1 cellular context compared by ENCODE assay signal in genomic region chr1:231493421-231494185, GRCh38.
A peak's percentile ranks its signal among the peaks of the same experiment; 100 is the strongest.
TF ChIP-seq lines count a peak whose summit lies in the region.

No MANE protein-coding gene starts in this region.

TF ChIP-seq in K562, 482 proteins besides CTCF, POLR2A, EP300 and RAD21 (continues in another document):
- TF ChIP-seq ZNF589 (CRISPR knock-in tag; IDR thresholded peaks at IDR 0.05; ENCODE audit: low read depth) (peak; percentile 52; the same call in 1 of the 2 replicates), NR2C2 (CRISPR knock-in tag; IDR thresholded peaks at IDR 0.05) (no peak), NR2C2 (tag; IDR thresholded peaks at IDR 0.05) (0 out of 2 replicates have a peak, but pooled peaks have one; percentile 26), CBX2 (IDR thresholded peaks at IDR 0.05; ENCODE audit: insufficient read depth, low read length, poor library complexity, severe bottlenecking) (no peak), ZNF740 (CRISPR knock-in tag; IDR thresholded peaks at IDR 0.05) (no peak), ZNF740 (tag; IDR thresholded peaks at IDR 0.05) (no peak), ETS1 (conservative IDR thresholded peaks at IDR 0.05; ENCODE audit: control insufficient read depth, low read depth, low read length) (no peak), STAG1 (CRISPR knock-in tag; IDR thresholded peaks at IDR 0.05; ENCODE audit: borderline replicate concordance) (no peak), DPF2 (IDR thresholded peaks at IDR 0.05) (0 out of 2 replicates have a peak, but pooled peaks have one; percentile 9), RBM22 (IDR thresholded peaks at IDR 0.05; ENCODE audit: low read depth, low read length, poor library complexity, severe bottlenecking) (no peak), CCNT2 (IDR thresholded peaks at IDR 0.05; ENCODE audit: borderline replicate concordance, extremely low read depth, insufficient read length, low read depth, low read length) (no peak), ETV1 (tag; conservative IDR thresholded peaks at IDR 0.05; ENCODE audit: low read depth) (peak; percentile 30; the same call in 1 of the 2 replicates), EWSR1 (IDR thresholded peaks at IDR 0.05; ENCODE audit: borderline replicate concordance, low read depth, partially characterized antibody) (no peak), JUND (IDR thresholded peaks at IDR 0.05; ENCODE audit: borderline replicate concordance, low read depth, low read length) (no peak), JUND (tag; IDR thresholded peaks at IDR 0.05; ENCODE audit: borderline replicate concordance, low read depth, low read length) (peak; percentile 50; the same call in 1 of the 3 replicates), IFI16 (CRISPR knock-in tag; IDR thresholded peaks at IDR 0.05) (no peak), DEAF1 (CRISPR knock-in tag; IDR thresholded peaks at IDR 0.05) (peak; percentile 5; the same call in 1 of the 2 replicates), WHSC1 (IDR thresholded peaks at IDR 0.05; ENCODE audit: low read length) (no peak), ZNF311 (CRISPR knock-in tag; IDR thresholded peaks at IDR 0.05) (no peak), ZNF431 (CRISPR knock-in tag; IDR thresholded peaks at IDR 0.05) (no peak), SNAPC5 (CRISPR knock-in tag; IDR thresholded peaks at IDR 0.05) (no peak), SMARCB1 (IDR thresholded peaks at IDR 0.05; ENCODE audit: insufficient read length, low read depth) (no peak), KDM2B (CRISPR knock-in tag; IDR thresholded peaks at IDR 0.05) (no peak), ZNF77 (CRISPR knock-in tag; IDR thresholded peaks at IDR 0.05) (no peak), EGR1 (conservative IDR thresholded peaks at IDR 0.05) (no peak), HDAC8 (tag; IDR thresholded peaks at IDR 0.05) (no peak), RFX7 (CRISPR knock-in tag; IDR thresholded peaks at IDR 0.05) (no peak), U2AF1 (optimal IDR thresholded peaks at IDR 0.05; ENCODE audit: low read depth, low read length) (no peak), TEAD2 (tag; IDR thresholded peaks at IDR 0.05) (no peak), CREB3L1 (IDR thresholded peaks at IDR 0.05; ENCODE audit: borderline replicate concordance, low read depth) (no peak), ZNF274 (IDR thresholded peaks at IDR 0.05; ENCODE audit: borderline replicate concordance, low read depth, low read length) (no peak), CEBPG (CRISPR knock-in tag; IDR thresholded peaks at IDR 0.05) (no peak), CEBPG (tag; conservative IDR thresholded peaks at IDR 0.05 in 1 of 2, IDR thresholded peaks at IDR 0.05 in 1 of 2) (peak in 1 of 2 experiments; percentile 35; a peak in 1 of 4 replicates), RBM25 (IDR thresholded peaks at IDR 0.05; ENCODE audit: low read depth, low read length, severe bottlenecking) (no peak), GATA2 (CRISPR knock-in tag; IDR thresholded peaks at IDR 0.05) (no peak)
- TF ChIP-seq, protein P1, sequence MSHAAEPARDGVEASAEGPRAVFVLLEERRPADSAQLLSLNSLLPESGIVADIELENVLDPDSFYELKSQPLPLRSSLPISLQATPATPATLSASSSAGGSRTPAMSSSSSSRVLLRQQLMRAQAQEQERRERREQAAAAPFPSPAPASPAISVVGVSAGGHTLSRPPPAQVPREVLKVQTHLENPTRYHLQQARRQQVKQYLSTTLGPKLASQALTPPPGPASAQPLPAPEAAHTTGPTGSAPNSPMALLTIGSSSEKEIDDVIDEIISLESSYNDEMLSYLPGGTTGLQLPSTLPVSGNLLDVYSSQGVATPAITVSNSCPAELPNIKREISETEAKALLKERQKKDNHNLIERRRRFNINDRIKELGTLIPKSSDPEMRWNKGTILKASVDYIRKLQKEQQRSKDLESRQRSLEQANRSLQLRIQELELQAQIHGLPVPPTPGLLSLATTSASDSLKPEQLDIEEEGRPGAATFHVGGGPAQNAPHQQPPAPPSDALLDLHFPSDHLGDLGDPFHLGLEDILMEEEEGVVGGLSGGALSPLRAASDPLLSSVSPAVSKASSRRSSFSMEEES (CRISPR knock-in tag; IDR thresholded peaks at IDR 0.05): no peak
- TF ChIP-seq, protein P2, sequence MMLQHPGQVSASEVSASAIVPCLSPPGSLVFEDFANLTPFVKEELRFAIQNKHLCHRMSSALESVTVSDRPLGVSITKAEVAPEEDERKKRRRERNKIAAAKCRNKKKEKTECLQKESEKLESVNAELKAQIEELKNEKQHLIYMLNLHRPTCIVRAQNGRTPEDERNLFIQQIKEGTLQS (IDR thresholded peaks at IDR 0.05): peak; percentile 37; the same call in 1 of the 2 replicates
- TF ChIP-seq, protein P2 (CRISPR knock-in tag; conservative IDR thresholded peaks at IDR 0.05): no peak
- TF ChIP-seq, protein P3, sequence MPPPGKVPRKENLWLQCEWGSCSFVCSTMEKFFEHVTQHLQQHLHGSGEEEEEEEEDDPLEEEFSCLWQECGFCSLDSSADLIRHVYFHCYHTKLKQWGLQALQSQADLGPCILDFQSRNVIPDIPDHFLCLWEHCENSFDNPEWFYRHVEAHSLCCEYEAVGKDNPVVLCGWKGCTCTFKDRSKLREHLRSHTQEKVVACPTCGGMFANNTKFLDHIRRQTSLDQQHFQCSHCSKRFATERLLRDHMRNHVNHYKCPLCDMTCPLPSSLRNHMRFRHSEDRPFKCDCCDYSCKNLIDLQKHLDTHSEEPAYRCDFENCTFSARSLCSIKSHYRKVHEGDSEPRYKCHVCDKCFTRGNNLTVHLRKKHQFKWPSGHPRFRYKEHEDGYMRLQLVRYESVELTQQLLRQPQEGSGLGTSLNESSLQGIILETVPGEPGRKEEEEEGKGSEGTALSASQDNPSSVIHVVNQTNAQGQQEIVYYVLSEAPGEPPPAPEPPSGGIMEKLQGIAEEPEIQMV (tag; conservative IDR thresholded peaks at IDR 0.05; ENCODE audit: low read depth): 0 out of 2 replicates have a peak, but pooled peaks have one; percentile 7
- TF ChIP-seq, protein P4, sequence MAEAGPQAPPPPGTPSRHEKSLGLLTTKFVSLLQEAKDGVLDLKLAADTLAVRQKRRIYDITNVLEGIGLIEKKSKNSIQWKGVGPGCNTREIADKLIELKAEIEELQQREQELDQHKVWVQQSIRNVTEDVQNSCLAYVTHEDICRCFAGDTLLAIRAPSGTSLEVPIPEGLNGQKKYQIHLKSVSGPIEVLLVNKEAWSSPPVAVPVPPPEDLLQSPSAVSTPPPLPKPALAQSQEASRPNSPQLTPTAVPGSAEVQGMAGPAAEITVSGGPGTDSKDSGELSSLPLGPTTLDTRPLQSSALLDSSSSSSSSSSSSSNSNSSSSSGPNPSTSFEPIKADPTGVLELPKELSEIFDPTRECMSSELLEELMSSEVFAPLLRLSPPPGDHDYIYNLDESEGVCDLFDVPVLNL (CRISPR knock-in tag; IDR thresholded peaks at IDR 0.05; ENCODE audit: low read depth): no peak
- TF ChIP-seq, protein P5, sequence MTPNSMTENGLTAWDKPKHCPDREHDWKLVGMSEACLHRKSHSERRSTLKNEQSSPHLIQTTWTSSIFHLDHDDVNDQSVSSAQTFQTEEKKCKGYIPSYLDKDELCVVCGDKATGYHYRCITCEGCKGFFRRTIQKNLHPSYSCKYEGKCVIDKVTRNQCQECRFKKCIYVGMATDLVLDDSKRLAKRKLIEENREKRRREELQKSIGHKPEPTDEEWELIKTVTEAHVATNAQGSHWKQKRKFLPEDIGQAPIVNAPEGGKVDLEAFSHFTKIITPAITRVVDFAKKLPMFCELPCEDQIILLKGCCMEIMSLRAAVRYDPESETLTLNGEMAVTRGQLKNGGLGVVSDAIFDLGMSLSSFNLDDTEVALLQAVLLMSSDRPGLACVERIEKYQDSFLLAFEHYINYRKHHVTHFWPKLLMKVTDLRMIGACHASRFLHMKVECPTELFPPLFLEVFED (CRISPR knock-in tag; conservative IDR thresholded peaks at IDR 0.05): no peak
- TF ChIP-seq, protein P6, sequence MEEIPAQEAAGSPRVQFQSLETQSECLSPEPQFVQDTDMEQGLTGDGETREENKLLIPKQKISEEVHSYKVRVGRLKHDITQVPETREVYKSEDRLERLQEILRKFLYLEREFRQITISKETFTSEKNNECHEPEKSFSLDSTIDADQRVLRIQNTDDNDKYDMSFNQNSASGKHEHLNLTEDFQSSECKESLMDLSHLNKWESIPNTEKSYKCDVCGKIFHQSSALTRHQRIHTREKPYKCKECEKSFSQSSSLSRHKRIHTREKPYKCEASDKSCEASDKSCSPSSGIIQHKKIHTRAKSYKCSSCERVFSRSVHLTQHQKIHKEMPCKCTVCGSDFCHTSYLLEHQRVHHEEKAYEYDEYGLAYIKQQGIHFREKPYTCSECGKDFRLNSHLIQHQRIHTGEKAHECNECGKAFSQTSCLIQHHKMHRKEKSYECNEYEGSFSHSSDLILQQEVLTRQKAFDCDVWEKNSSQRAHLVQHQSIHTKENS (CRISPR knock-in tag; IDR thresholded peaks at IDR 0.05): no peak
- TF ChIP-seq, protein P7, sequence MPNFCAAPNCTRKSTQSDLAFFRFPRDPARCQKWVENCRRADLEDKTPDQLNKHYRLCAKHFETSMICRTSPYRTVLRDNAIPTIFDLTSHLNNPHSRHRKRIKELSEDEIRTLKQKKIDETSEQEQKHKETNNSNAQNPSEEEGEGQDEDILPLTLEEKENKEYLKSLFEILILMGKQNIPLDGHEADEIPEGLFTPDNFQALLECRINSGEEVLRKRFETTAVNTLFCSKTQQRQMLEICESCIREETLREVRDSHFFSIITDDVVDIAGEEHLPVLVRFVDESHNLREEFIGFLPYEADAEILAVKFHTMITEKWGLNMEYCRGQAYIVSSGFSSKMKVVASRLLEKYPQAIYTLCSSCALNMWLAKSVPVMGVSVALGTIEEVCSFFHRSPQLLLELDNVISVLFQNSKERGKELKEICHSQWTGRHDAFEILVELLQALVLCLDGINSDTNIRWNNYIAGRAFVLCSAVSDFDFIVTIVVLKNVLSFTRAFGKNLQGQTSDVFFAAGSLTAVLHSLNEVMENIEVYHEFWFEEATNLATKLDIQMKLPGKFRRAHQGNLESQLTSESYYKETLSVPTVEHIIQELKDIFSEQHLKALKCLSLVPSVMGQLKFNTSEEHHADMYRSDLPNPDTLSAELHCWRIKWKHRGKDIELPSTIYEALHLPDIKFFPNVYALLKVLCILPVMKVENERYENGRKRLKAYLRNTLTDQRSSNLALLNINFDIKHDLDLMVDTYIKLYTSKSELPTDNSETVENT (CRISPR knock-in tag; IDR thresholded peaks at IDR 0.05): no peak
